In genomic region chr3:183487896-183488295, GRCh38 we compare ENCODE assay signal across 19 cellular contexts. TPM values are rescaled to one million over a fixed set of nuclear protein-coding genes. Genes with fewer than 3 reads are reported as not detected.
DNase-seq lines count a peak whose midpoint lies in the region; ATAC-seq, FAIRE-seq and TF ChIP-seq lines count a peak whose summit lies in the region.
"Had no signal": no experiment of that assay in that cellular context is flagged by ENCODE, and none has a peak within 500 bp of the region (broad histone marks: within the 10 kb centered on the region; RNA-seq: fewer than 3 reads in every experiment).

No MANE protein-coding gene starts in this region.

- DNase-seq in CD4-positive, CD25-positive, alpha-beta regulatory T cell, result no peak
- DNase-seq in GM23338 (ENCODE audit: low spot score) (no peak), endothelial cell of umbilical vein (ENCODE audit: low read depth, low spot score) (no peak), gastrocnemius medialis (no peak), vagina (ENCODE audit: extremely low spot score in 2 of 2) (no peak), NCI-H345 (lab: John Stamatoyannopoulos, UW) (no peak), hypothalamus (lab: John Stamatoyannopoulos, UW) (no peak), NCI-H1048 (lab: John Stamatoyannopoulos, UW) (no peak)
- DNase-seq: ACHN, AML-193, Calu3, DMS79, HCEC 1CT, NCI-H1092 treated with DMSO at 0.1 percent for 48 hours, NCI-H2081 treated with DMSO at 0.1 percent for 48 hours, NCI-H510A treated with DMSO at 0.1 percent for 48 hours, NCI-H82 had no signal

- H3K4me3 Mint-ChIP-seq in CD4-positive, CD25-positive, alpha-beta regulatory T cell, result no peak overlapping the region
- no peak overlapping the region for H3K4me3 Mint-ChIP-seq in GM23338

- no peaks in the 10 kb centered on the region for H4K20me1 ChIP-seq in GM23338 (replicated peaks; ENCODE audit: insufficient read depth)
- H4K20me1 ChIP-seq in endothelial cell of umbilical vein (replicated peaks; ENCODE audit: control insufficient read depth, extremely low read depth, insufficient read depth, low read length), result no peaks in the 10 kb centered on the region

- peaks cover 5 to 6% (median 5%) of the 10 kb centered on the region in 4 donors for H3K4me1 Mint-ChIP-seq in CD4-positive, CD25-positive, alpha-beta regulatory T cell
- H3K4me1 Mint-ChIP-seq in GM23338, result peaks cover 64% of the 10 kb centered on the region

- intact Hi-C loops in endothelial cell of umbilical vein (cut with micrococcal nuclease) (no loop called here), gastrocnemius medialis (cut with DNase I; ENCODE audit: low total_unique reads) (loop anchor here (5.0 to 10.0 kb wide), 2 partner anchors 149 to 223 kb away; partner anchors contain the start of gene KLHL24), vagina (cut with DNase I) (no loop called here)

- H3K9me2 ChIP-seq in GM23338 (ENCODE audit: insufficient read depth), result peaks cover 3% of the 10 kb centered on the region; the same call in 1 of the 2 replicates

- no peaks in the 10 kb centered on the region for H3K4me1 ChIP-seq in CD4-positive, CD25-positive, alpha-beta regulatory T cell (ENCODE audit: control insufficient read depth, insufficient read depth, low read length, poor library complexity, severe bottlenecking)
- H3K4me1 ChIP-seq in GM23338 (ENCODE audit: insufficient read depth) (peaks cover 29% of the 10 kb centered on the region), endothelial cell of umbilical vein (ENCODE audit: control insufficient read depth, extremely low read depth, insufficient read depth, low read length) (peaks cover 6% of the 10 kb centered on the region), gastrocnemius medialis (peaks cover 42 to 51% of the 10 kb centered on the region in 2 donors), vagina (no peaks in the 10 kb centered on the region)

- peaks cover 34% of the 10 kb centered on the region for H3K36me3 ChIP-seq in CD4-positive, CD25-positive, alpha-beta regulatory T cell (ENCODE audit: control insufficient read depth, insufficient read depth, low read length)
- H3K36me3 ChIP-seq in GM23338 (ENCODE audit: insufficient read depth), result no peaks in the 10 kb centered on the region
- H3K36me3 ChIP-seq in endothelial cell of umbilical vein (ENCODE audit: control insufficient read depth in 2 of 2, extremely low read depth in 1 of 2, insufficient read depth in 2 of 2, low read length in 2 of 2), result no peaks in the 10 kb centered on the region
- no peaks in the 10 kb centered on the region for H3K36me3 ChIP-seq in gastrocnemius medialis
- no peaks in the 10 kb centered on the region for H3K36me3 ChIP-seq in vagina

- no peak for ATAC-seq in CD4-positive, CD25-positive, alpha-beta regulatory T cell (ENCODE audit: low read depth in 2 of 2)
- no peak for ATAC-seq in GM23338
- ATAC-seq in gastrocnemius medialis, result peak; percentile 16 to 53
- ATAC-seq: Panc1 had no signal

- CTCF ChIA-PET in endothelial cell of umbilical vein (lab: Charles Lee), result interaction anchor here (1.0 to 4.4 kb wide), 3 partner anchors 8 to 279 kb away, joined by 3 to 29 read pairs (median 3); no protein-coding TSS in a partner anchor

- H3K27me3 ChIP-seq in CD4-positive, CD25-positive, alpha-beta regulatory T cell (ENCODE audit: control insufficient read depth, insufficient read depth, low read length), result no peaks in the 10 kb centered on the region
- H3K27me3 ChIP-seq in GM23338 (ENCODE audit: insufficient read depth) (no peaks in the 10 kb centered on the region), endothelial cell of umbilical vein (ENCODE audit: control insufficient read depth in 2 of 2, insufficient read depth in 2 of 2, low read length in 2 of 2) (no peaks in the 10 kb centered on the region), gastrocnemius medialis (no peaks in the 10 kb centered on the region), vagina (no peaks in the 10 kb centered on the region)

- H3K36me3 Mint-ChIP-seq in CD4-positive, CD25-positive, alpha-beta regulatory T cell, result peaks cover 26% of the 10 kb centered on the region
- H3K36me3 Mint-ChIP-seq in GM23338 (ENCODE audit: low read depth), result no peaks in the 10 kb centered on the region; the same call in 2 of the 3 replicates

- H3K27ac Mint-ChIP-seq in CD4-positive, CD25-positive, alpha-beta regulatory T cell, result peak overlapping the region in 1 of 3 donors; percentile 1
- no peak overlapping the region for H3K27ac Mint-ChIP-seq in GM23338

- in situ Hi-C loops in gastrocnemius medialis (cut with MboI; ENCODE audit: low sequenced_read_pairs in 4 of 4), result no loop called here

- H3K4me3 ChIP-seq in CD4-positive, CD25-positive, alpha-beta regulatory T cell (ENCODE audit: low read depth, low read length), result no peak overlapping the region
- no peak overlapping the region for H3K4me3 ChIP-seq in GM23338
- no peak overlapping the region for H3K4me3 ChIP-seq in endothelial cell of umbilical vein (replicated peaks in 1 of 3; ENCODE audit: insufficient read depth in 1 of 3, low read depth in 1 of 3, low read length in 3 of 3)
- no peak overlapping the region for H3K4me3 ChIP-seq in gastrocnemius medialis
- H3K4me3 ChIP-seq in vagina, result no peak overlapping the region

- H3K9me1 ChIP-seq in endothelial cell of umbilical vein (replicated peaks; ENCODE audit: control insufficient read depth, extremely low read depth, insufficient read depth, low read length), result no peaks in the 10 kb centered on the region

- H3K27me3 Mint-ChIP-seq in CD4-positive, CD25-positive, alpha-beta regulatory T cell, result no peaks in the 10 kb centered on the region
- peaks cover 11% of the 10 kb centered on the region for H3K27me3 Mint-ChIP-seq in GM23338 (ENCODE audit: insufficient read depth, low read depth, poor library complexity)

- TF ChIP-seq CTCF in GM23338 (conservative IDR thresholded peaks at IDR 0.05; ENCODE audit: low read depth in 2 of 2) (no peak), endothelial cell of umbilical vein (IDR thresholded peaks at IDR 0.05; ENCODE audit: extremely low read depth in 1 of 2, insufficient read depth in 1 of 2, low read depth in 1 of 2, low read length in 2 of 2) (no peak), gastrocnemius medialis (IDR thresholded peaks at IDR 0.05 in 4 of 5, conservative IDR thresholded peaks at IDR 0.05 in 1 of 5) (no peak), vagina (IDR thresholded peaks at IDR 0.05) (no peak)

- no peak overlapping the region for H3K9ac ChIP-seq in endothelial cell of umbilical vein (replicated peaks; ENCODE audit: extremely low read depth, insufficient read depth, low read length)
- H3K9ac ChIP-seq: KMS-11 had no signal

- H3K27ac ChIP-seq in CD4-positive, CD25-positive, alpha-beta regulatory T cell (ENCODE audit: insufficient read depth, low read length, poor library complexity, severe bottlenecking), result peak overlapping the region; percentile 16
- H3K27ac ChIP-seq in GM23338 (ENCODE audit: low read depth) (no peak overlapping the region), endothelial cell of umbilical vein (ENCODE audit: insufficient read depth, low read depth, low read length) (no peak overlapping the region), gastrocnemius medialis (peak overlapping the region; percentile 76 to 90 (median 84)), vagina (no peak overlapping the region)
- H3K27ac ChIP-seq: KMS-11 had no signal

- H2AFZ ChIP-seq in GM23338, result 0 out of 2 replicates have a peak overlapping the region, but pooled peaks have one; percentile 24
- no peak overlapping the region for H2AFZ ChIP-seq in endothelial cell of umbilical vein (ENCODE audit: low read depth, low read length)

- H3K4me2 ChIP-seq in GM23338 (no peak overlapping the region), endothelial cell of umbilical vein (ENCODE audit: insufficient read depth, low read length) (no peak overlapping the region)
- H3K4me2 ChIP-seq: KMS-11 had no signal

- dilution Hi-C loops in endothelial cell of umbilical vein (cut with MboI; ENCODE audit: extremely low pct_ligation_motif_present, low sequenced_read_pairs), result no loop called here

- no peaks in the 10 kb centered on the region for H3K9me3 ChIP-seq in CD4-positive, CD25-positive, alpha-beta regulatory T cell (ENCODE audit: control insufficient read depth in 2 of 2, low read length in 2 of 2)
- H3K9me3 ChIP-seq in endothelial cell of umbilical vein (replicated peaks; ENCODE audit: control insufficient read depth, insufficient read depth, low read length) (no peaks in the 10 kb centered on the region), gastrocnemius medialis (no peaks in the 10 kb centered on the region), vagina (no peaks in the 10 kb centered on the region)

- TF ChIP-seq POLR2A in endothelial cell of umbilical vein (IDR thresholded peaks at IDR 0.05; ENCODE audit: low read depth, low read length) (no peak), gastrocnemius medialis (IDR thresholded peaks at IDR 0.05) (no peak), vagina (IDR thresholded peaks at IDR 0.05) (no peak)

- POLR2A ChIA-PET in endothelial cell of umbilical vein (lab: Charles Lee), result interaction anchor here (0.7 kb wide), 1 partner anchor 8 kb away, joined by 3 read pairs; no protein-coding TSS in a partner anchor

- H3K9me3 Mint-ChIP-seq in CD4-positive, CD25-positive, alpha-beta regulatory T cell, result no peaks in the 10 kb centered on the region
- peaks cover 6% of the 10 kb centered on the region; the same call in 1 of the 3 replicates for H3K9me3 Mint-ChIP-seq in GM23338

- peak; percentile 33 for FAIRE-seq in endothelial cell of umbilical vein (lab: Jason Lieb, UNC)

- no peaks in the 10 kb centered on the region for H3K79me2 ChIP-seq in GM23338 (replicated peaks; ENCODE audit: insufficient read depth)
- H3K79me2 ChIP-seq in endothelial cell of umbilical vein (ENCODE audit: control insufficient read depth, insufficient read depth, low read length), result no peaks in the 10 kb centered on the region

- no TSS peak for BruUV-seq in endothelial cell of umbilical vein (replicated peaks; lab: Mats Ljungman, UMichigan)

- peaks cover 4% of the 10 kb centered on the region; the same call in 1 of the 2 replicates for H3F3A ChIP-seq in GM23338 (replicated peaks; ENCODE audit: low read depth)

TF ChIP-seq in endothelial cell of umbilical vein, 7 proteins besides CTCF, POLR2A, EP300 and RAD21 (continues in another document):
- TF ChIP-seq POLR2AphosphoS5 (IDR thresholded peaks at IDR 0.05; ENCODE audit: insufficient read depth, low read depth, low read length), result no peak

RNA-seq across cellular contexts. Expression of gene MCF2L2, which starts 59.5 kb away (rescaled TPM):
- total RNA-seq in CD4-positive, CD25-positive, alpha-beta regulatory T cell, result 20.7 TPM
- 1 to 10 TPM; 2.1 to 4.4 (median 3.3) TPM for polyA plus RNA-seq in CD4-positive, CD25-positive, alpha-beta regulatory T cell
- total RNA-seq in GM23338 (2014; rRNA removed; shearing (Covaris generic)), result 9.0 and 14.6 TPM in 2 replicates
- polyA plus RNA-seq in GM23338 (2016; fragmentation: Nextera tagmentation; extraction: Ambion mirVana), result 4.1 and 6.7 TPM in 2 replicates
- total RNA-seq in endothelial cell of umbilical vein, result 0.99 and 1.1 TPM in 2 replicates
- 0.15 and 0.41 TPM in 2 replicates for polyA plus RNA-seq in endothelial cell of umbilical vein
- polyA plus RNA-seq in endothelial cell of umbilical vein (2011; cell fraction: cytosol; rRNA removed), result 0.08 and 0.13 TPM in 2 replicates
- 0.39 and 0.95 TPM in 2 replicates for polyA plus RNA-seq in endothelial cell of umbilical vein (2011; cell fraction: nucleus; rRNA removed)
- 0.97 and 1.0 TPM in 2 replicates for polyA plus RNA-seq in endothelial cell of umbilical vein (2012)
- polyA minus RNA-seq in endothelial cell of umbilical vein, result 0.25 and 0.85 TPM in 2 replicates
- not detected for polyA minus RNA-seq in endothelial cell of umbilical vein (2011; cell fraction: cytosol; rRNA and poly(A)+ RNA removed)
- 0.87 and 1.4 TPM in 2 replicates for polyA minus RNA-seq in endothelial cell of umbilical vein (2011; cell fraction: nucleus; rRNA and poly(A)+ RNA removed)
- total RNA-seq in gastrocnemius medialis, result under 1 TPM; 0.27 to 0.61 (median 0.46) TPM
- 2.0 TPM for total RNA-seq in vagina

Comparison
In these comparisons a context has a peak if more than half of its experiments do, and no peak if none do; other contexts are left out.
1. ATAC-seq: peak in gastrocnemius medialis (2 of 2); none in CD4-positive, CD25-positive, alpha-beta regulatory T cell (0 of 2) and GM23338 (single experiment).
2. H3K27ac ChIP-seq: peak in CD4-positive, CD25-positive, alpha-beta regulatory T cell (single experiment) and gastrocnemius medialis (4 of 4); none in GM23338 (single experiment), endothelial cell of umbilical vein (single experiment) and vagina (single experiment).